Comparison of ENCODE assay signal across 13 cellular contexts in genomic region chrX:45716747-45717146, GRCh38.
"Had no signal": no experiment of that assay in that cellular context is flagged by ENCODE, and none has a peak within 500 bp of the region (broad histone marks: within the 10 kb centered on the region; RNA-seq: fewer than 3 reads in every experiment).

No MANE protein-coding gene starts in this region.

- DNase-seq: activated gamma-delta T cell; activated naive CD8-positive, alpha-beta T cell treated with anti-CD3 and anti-CD28 coated beads for 36 hours; activated T-cell treated with anti-CD3 and anti-CD28 coated beads, Interleukin-2, amount 50 U/mL, for 1 hour; anterior cingulate cortex; gastrocnemius medialis; islet precursor cell; left ventricle myocardium superior; thyroid gland; uterus had no signal

- H3K27me3 ChIP-seq: esophagus muscularis mucosa, gastrocnemius medialis, thyroid gland, uterus had no signal

- H3K4me3 ChIP-seq: breast epithelium, esophagus muscularis mucosa, gastrocnemius medialis, skin epidermis, thyroid gland, uterus had no signal

- H3K36me3 ChIP-seq: breast epithelium, esophagus muscularis mucosa, gastrocnemius medialis, thyroid gland, uterus had no signal

- ATAC-seq: activated CD4-positive, CD25-positive, alpha-beta regulatory T cell treated with anti-CD3 and anti-CD28 coated beads, Interleukin-2, amount 50 U/mL, for 24 hours; gastrocnemius medialis; left ventricle myocardium superior had no signal

- H3K27ac ChIP-seq: breast epithelium, esophagus muscularis mucosa, uterus had no signal

- H3K4me1 ChIP-seq: breast epithelium, gastrocnemius medialis, uterus had no signal
